Comparison of ENCODE assay signal across 9 cellular contexts in genomic region chrX:39819921-39820849, GRCh38.
DNase-seq lines count a peak whose midpoint lies in the region; ATAC-seq and TF ChIP-seq lines count a peak whose summit lies in the region.
"Had no signal": no experiment of that assay in that cellular context is flagged by ENCODE, and none has a peak within 500 bp of the region (broad histone marks: within the 10 kb centered on the region; RNA-seq: fewer than 3 reads in every experiment).

No MANE protein-coding gene starts in this region.

- H3K36me3 Mint-ChIP-seq in T-helper 2 cell treated with Interferon-gamma antibody and Interleukin-4, amounts not matched to agents 5 μg/mL and 100 μg/mL, for 36 hours (ENCODE audit: low read depth) = no peaks in the 10 kb centered on the region

- no peaks in the 10 kb centered on the region for H3K9me3 Mint-ChIP-seq in T-helper 2 cell treated with Interferon-gamma antibody and Interleukin-4, amounts not matched to agents 5 μg/mL and 100 μg/mL, for 36 hours

- peak overlapping the region; percentile 45 for H3K4me3 Mint-ChIP-seq in T-helper 2 cell treated with Interferon-gamma antibody and Interleukin-4, amounts not matched to agents 5 μg/mL and 100 μg/mL, for 36 hours

- H3K27ac ChIP-seq in heart right ventricle = peak overlapping the region in 2 of 10 donors; percentile 16 to 19
- no peak overlapping the region for H3K27ac ChIP-seq in gastrocnemius medialis
- H3K27ac ChIP-seq in prostate gland = no peak overlapping the region

- intact Hi-C loops in heart right ventricle (cut with DNase I) (loop anchor here (2.0 to 10.0 kb wide), 18 partner anchors 75 to 447 kb away; partner anchors contain the start of gene BCOR (in 4 of the 10)), gastrocnemius medialis (cut with DNase I; ENCODE audit: low total_unique reads) (loop anchor here (10.0 kb wide), 2 partner anchors 275 to 645 kb away; partner anchors contain the start of gene BCOR), prostate gland (cut with DNase I) (loop anchor here (10.0 kb wide), 4 partner anchors 65 to 445 kb away; no protein-coding TSS in a partner anchor)

- H3K9me3 ChIP-seq in heart right ventricle (peaks cover 0 to 9% (median 0%) of the 10 kb centered on the region in 11 donors), gastrocnemius medialis (no peaks in the 10 kb centered on the region), prostate gland (no peaks in the 10 kb centered on the region)

- H3K27ac Mint-ChIP-seq in T-helper 2 cell treated with Interferon-gamma antibody and Interleukin-4, amounts not matched to agents 5 μg/mL and 100 μg/mL, for 36 hours = peak overlapping the region; percentile 62

- peaks cover 3% of the 10 kb centered on the region for H3K27me3 Mint-ChIP-seq in T-helper 2 cell treated with Interferon-gamma antibody and Interleukin-4, amounts not matched to agents 5 μg/mL and 100 μg/mL, for 36 hours (ENCODE audit: low read depth)

- H3K4me1 ChIP-seq in heart right ventricle = peaks cover 0 to 15% (median 9%) of the 10 kb centered on the region in 9 donors
- H3K4me1 ChIP-seq in gastrocnemius medialis = no peaks in the 10 kb centered on the region
- H3K4me1 ChIP-seq in prostate gland (replicated peaks) = no peaks in the 10 kb centered on the region

- H3K36me3 ChIP-seq in heart right ventricle = no peaks in the 10 kb centered on the region
- H3K36me3 ChIP-seq in gastrocnemius medialis = no peaks in the 10 kb centered on the region
- H3K36me3 ChIP-seq in prostate gland = no peaks in the 10 kb centered on the region

- DNase-seq in NCI-H524 (lab: John Stamatoyannopoulos, UW) = peak; percentile 48 to 63
- no peak for DNase-seq in NCI-H524 treated with DMSO at 0.1 percent for 48 hours (lab: John Stamatoyannopoulos, UW)
- DNase-seq in T-helper 2 cell treated with Interferon-gamma antibody and Interleukin-4, amounts not matched to agents 5 μg/mL and 100 μg/mL, for 36 hours (ENCODE audit: low spot score) = no peak
- DNase-seq in heart right ventricle = no peak
- no peak for DNase-seq in gastrocnemius medialis
- DNase-seq in prostate gland (ENCODE audit: low spot score) = no peak
- DNase-seq: T-helper 9 cell had no signal

- 30 to 38% methylated on average over 33 to 34 of the region's 34 CpGs for WGBS in heart right ventricle, 2 donors
- 46% methylated on average over 26 of the region's 34 CpGs for WGBS in prostate gland

- TF ChIP-seq CTCF in heart right ventricle (IDR thresholded peaks at IDR 0.05) = no peak
- no peak for TF ChIP-seq CTCF in gastrocnemius medialis (IDR thresholded peaks at IDR 0.05 in 4 of 5, conservative IDR thresholded peaks at IDR 0.05 in 1 of 5)
- no peak for TF ChIP-seq CTCF in prostate gland (IDR thresholded peaks at IDR 0.05)

- peaks cover 24% of the 10 kb centered on the region for H3K4me1 Mint-ChIP-seq in T-helper 2 cell treated with Interferon-gamma antibody and Interleukin-4, amounts not matched to agents 5 μg/mL and 100 μg/mL, for 36 hours (ENCODE audit: low read depth)

- H3K27me3 ChIP-seq in heart right ventricle (peaks cover 0 to 79% (median 0%) of the 10 kb centered on the region in 7 donors), gastrocnemius medialis (peaks cover 0 to 14% (median 10%) of the 10 kb centered on the region in 3 donors), prostate gland (replicated peaks; ENCODE audit: insufficient read depth) (no peaks in the 10 kb centered on the region)

- peak in 6 of 8 donors; percentile 13 to 56 (median 29) for ATAC-seq in heart right ventricle
- no peak for ATAC-seq in gastrocnemius medialis
- no peak for ATAC-seq in GM19324 (IDR thresholded peaks at IDR 0.05; ENCODE audit: low FRiP score, unreplicated experiment)
- ATAC-seq in GM19023 (IDR thresholded peaks at IDR 0.05; ENCODE audit: unreplicated experiment) = no peak

- in situ Hi-C loops in gastrocnemius medialis (cut with MboI; ENCODE audit: low sequenced_read_pairs in 4 of 4) = loop anchor here in 2 of 4 donors (10.0 to 25.0 kb wide), 2 partner anchors 345 to 467 kb away; no protein-coding TSS in a partner anchor

- H3K4me3 ChIP-seq in heart right ventricle = peak overlapping the region; percentile 3 to 54 (median 44)
- peak overlapping the region in 3 of 4 donors; percentile 43 to 44 (median 44) for H3K4me3 ChIP-seq in gastrocnemius medialis
- H3K4me3 ChIP-seq in prostate gland = no peak overlapping the region

- no peak for TF ChIP-seq POLR2A in gastrocnemius medialis (IDR thresholded peaks at IDR 0.05)
- no peak for TF ChIP-seq POLR2A in prostate gland (IDR thresholded peaks at IDR 0.05)

Comparison
In these comparisons a context has a peak if more than half of its experiments do, and no peak if none do; other contexts are left out.
1. DNase-seq: peak in NCI-H524 (2 of 2); none in NCI-H524 treated with DMSO at 0.1 percent for 48 hours (single experiment), T-helper 2 cell treated with Interferon-gamma antibody and Interleukin-4, amounts not matched to agents 5 μg/mL and 100 μg/mL, for 36 hours (single experiment), heart right ventricle (0 of 2), gastrocnemius medialis (0 of 2) and prostate gland (single experiment).
2. ATAC-seq: peak in heart right ventricle (6 of 8); none in gastrocnemius medialis (0 of 2), GM19324 (single experiment) and GM19023 (single experiment).
3. H3K4me3 ChIP-seq: peak in heart right ventricle (10 of 10) and gastrocnemius medialis (3 of 4); none in prostate gland (0 of 2).